12 cellular contexts compared by ENCODE assay signal in the genomic region with DNA sequence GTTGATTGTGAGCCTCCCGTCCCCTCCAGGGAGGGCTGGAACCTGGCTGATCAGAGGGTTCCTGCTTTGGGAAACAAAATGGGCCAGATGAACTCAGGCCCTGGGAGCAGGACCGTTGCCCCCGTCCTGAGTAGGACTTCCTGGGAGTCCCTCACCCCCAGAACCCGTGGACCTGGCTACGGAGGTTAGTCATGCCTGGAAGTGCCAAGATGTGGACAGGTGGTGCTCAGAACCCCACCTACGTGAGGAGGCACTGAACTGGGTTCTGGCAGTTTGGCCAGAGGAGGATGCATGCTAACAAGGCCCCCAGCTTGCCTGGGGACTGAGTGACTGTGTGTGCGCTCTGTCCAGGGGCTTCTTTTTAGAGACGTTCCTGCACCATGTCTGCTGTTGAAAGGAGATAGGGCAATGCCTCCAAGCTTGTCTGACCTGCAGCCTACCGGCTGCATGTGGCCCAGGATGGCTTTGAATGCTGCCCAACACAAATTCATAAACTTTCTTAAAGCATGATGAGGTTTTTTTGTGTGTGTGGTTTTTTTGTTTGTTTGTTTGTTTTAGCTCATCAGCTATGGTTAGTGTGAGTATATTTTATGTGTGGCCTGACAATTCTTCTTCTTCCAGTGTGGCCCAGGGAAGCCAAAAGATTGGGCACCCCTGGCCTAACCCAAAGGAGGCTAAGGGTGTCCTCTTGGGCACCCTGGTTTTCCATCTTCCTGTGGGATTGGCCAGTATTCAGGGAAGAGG. TPM values are rescaled to one million over a fixed set of nuclear protein-coding genes. Genes with fewer than 3 reads are reported as not detected.
DNase-seq lines count a peak whose midpoint lies in the region; ATAC-seq and TF ChIP-seq lines count a peak whose summit lies in the region.
"Had no signal": no experiment of that assay in that cellular context is flagged by ENCODE, and none has a peak within 500 bp of the region (broad histone marks: within the 10 kb centered on the region; RNA-seq: fewer than 3 reads in every experiment).

No MANE protein-coding gene starts in this region.

- no peak overlapping the region for H3K4me3 ChIP-seq in Panc1 (ENCODE audit: low read depth in 2 of 2, low read length in 2 of 2)
- H3K4me3 ChIP-seq in iPS-15b (ENCODE audit: low read depth, low read length), result peak overlapping the region; percentile 55
- no peak overlapping the region for H3K4me3 ChIP-seq in gastrocnemius medialis
- H3K4me3 ChIP-seq: pancreas had no signal

- H3K27ac ChIP-seq in Panc1 (ENCODE audit: low read length), result no peak overlapping the region
- peak overlapping the region; percentile 51 to 78 (median 74) for H3K27ac ChIP-seq in gastrocnemius medialis
- H3K27ac ChIP-seq: C4-2B had no signal

- POLR2A ChIA-PET in Panc1 (lab: Charles Lee), result interaction anchor here (1.0 kb wide), 1 partner anchor 17 kb away, joined by 3 read pairs; no protein-coding TSS in a partner anchor

- no peak overlapping the region for H3K9ac ChIP-seq in iPS-15b (ENCODE audit: low read depth, low read length)

- ATAC-seq in Panc1 (0 out of 2 replicates have a peak, but pooled peaks have one; percentile 7), gastrocnemius medialis (no peak), HG02678 (IDR thresholded peaks at IDR 0.05; ENCODE audit: unreplicated experiment) (no peak), HG02642 (IDR thresholded peaks at IDR 0.05; ENCODE audit: poor library complexity, unreplicated experiment) (no peak)

- DNase-seq in ELF-1 (ENCODE audit: low read depth, low spot score), result peak; percentile 64
- DNase-seq in Panc1 (ENCODE audit: low read depth, low spot score), result no peak
- DNase-seq in gastrocnemius medialis, result no peak
- no peak for DNase-seq in T-helper 2 cell
- DNase-seq in nucleus accumbens (lab: John Stamatoyannopoulos, UW), result no peak
- DNase-seq: activated B cell treated with CpG ODN at 0.5 μM for 24 hours, HFFc6 had no signal

- TF ChIP-seq POLR2A in gastrocnemius medialis (IDR thresholded peaks at IDR 0.05), result no peak

- CTCF ChIA-PET in Panc1 (lab: Charles Lee), result no interaction called here

- H3K27me3 ChIP-seq in Panc1 (ENCODE audit: control insufficient read depth, insufficient read depth, low read length), result peaks cover 2% of the 10 kb centered on the region
- H3K27me3 ChIP-seq in iPS-15b (ENCODE audit: control insufficient read depth, insufficient read depth, low read length), result peaks cover 27% of the 10 kb centered on the region
- no peaks in the 10 kb centered on the region for H3K27me3 ChIP-seq in gastrocnemius medialis
- H3K27me3 ChIP-seq: pancreas had no signal

- H3K36me3 ChIP-seq in Panc1 (ENCODE audit: control insufficient read depth, insufficient read depth, low read length), result no peaks in the 10 kb centered on the region
- H3K36me3 ChIP-seq in iPS-15b (ENCODE audit: control insufficient read depth, insufficient read depth, low read length), result no peaks in the 10 kb centered on the region
- no peaks in the 10 kb centered on the region for H3K36me3 ChIP-seq in gastrocnemius medialis
- H3K36me3 ChIP-seq: pancreas had no signal

- no peak for TF ChIP-seq CTCF in Panc1 (IDR thresholded peaks at IDR 0.05)
- TF ChIP-seq CTCF in gastrocnemius medialis (IDR thresholded peaks at IDR 0.05 in 4 of 5, conservative IDR thresholded peaks at IDR 0.05 in 1 of 5), result no peak

- H3K9me3 ChIP-seq in Panc1 (ENCODE audit: control insufficient read depth, insufficient read depth, low read depth, low read length) (no peaks in the 10 kb centered on the region), iPS-15b (ENCODE audit: control insufficient read depth, insufficient read depth, low read length) (no peaks in the 10 kb centered on the region), gastrocnemius medialis (no peaks in the 10 kb centered on the region)
- H3K9me3 ChIP-seq: pancreas had no signal

- BruUV-seq in Panc1 (replicated peaks; lab: Mats Ljungman, UMichigan), result no TSS peak

- in situ Hi-C loops in Panc1 (cut with HindIII; ENCODE audit: low pct_unique_long_range_greater_than_20kb, low sequenced_read_pairs), result no loop called here
- in situ Hi-C loops in gastrocnemius medialis (cut with MboI; ENCODE audit: low sequenced_read_pairs in 4 of 4), result no loop called here

- intact Hi-C loops in Panc1 (cut with micrococcal nuclease; ENCODE audit: unreplicated experiment), result loop anchor here (10.0 kb wide), 1 partner anchor 45 kb away; no protein-coding TSS in a partner anchor
- intact Hi-C loops in gastrocnemius medialis (cut with DNase I; ENCODE audit: low total_unique reads), result no loop called here

- peaks cover 4% of the 10 kb centered on the region for H3K4me1 ChIP-seq in Panc1 (ENCODE audit: control insufficient read depth, insufficient read depth, low read length)
- H3K4me1 ChIP-seq in iPS-15b (ENCODE audit: control insufficient read depth, insufficient read depth, low read length), result peaks cover 15% of the 10 kb centered on the region
- H3K4me1 ChIP-seq in gastrocnemius medialis, result peaks cover 47 to 60% of the 10 kb centered on the region in 2 donors

RNA-seq across cellular contexts. Expression of a gene that starts 1.8 kb away (rescaled TPM):
- total RNA-seq in Panc1 (2021; ENCODE audit: unreplicated experiment), result 18.4 TPM
- 19.3 TPM for polyA plus RNA-seq in Panc1 (2012; ENCODE audit: insufficient read length)
- 10 to 100 TPM; 22.7 to 68.2 (median 37.4) TPM for total RNA-seq in gastrocnemius medialis
